Comparison of ENCODE assay signal across 8 cellular contexts in genomic region chr12:47080725-47081502, GRCh38. TPM values are rescaled to one million over a fixed set of nuclear protein-coding genes. Genes with fewer than 3 reads are reported as not detected.
DNase-seq lines count a peak whose midpoint lies in the region; ATAC-seq and TF ChIP-seq lines count a peak whose summit lies in the region.

No MANE protein-coding gene starts in this region.

- intact Hi-C loops in lower leg skin (cut with DNase I; ENCODE audit: low total_unique reads), result no loop called here

- ATAC-seq in WTC11, result peak; percentile 4; the same call in 1 of the 2 replicates
- ATAC-seq in GM21447 (IDR thresholded peaks at IDR 0.05; ENCODE audit: unreplicated experiment), result no peak

- H3K27me3 ChIP-seq in HUES6 (ENCODE audit: control insufficient read depth, insufficient read depth, low read length), result peaks cover 16% of the 10 kb centered on the region

- no peaks in the 10 kb centered on the region for H3K9me3 ChIP-seq in HUES6 (ENCODE audit: control insufficient read depth, insufficient read depth, low read depth, low read length)

- POLR2A ChIA-PET in WTC11 (lab: Charles Lee), result no interaction called here

- peak overlapping the region; percentile 70 for H3K9ac ChIP-seq in HUES6 (ENCODE audit: low read length)

- DNase-seq in AG20443 (ENCODE audit: low spot score) (peak; percentile 60), WTC11 (ENCODE audit: low spot score) (peak; percentile 39), lower leg skin (ENCODE audit: low spot score in 2 of 2) (peak; percentile 45 to 89), NCI-H446 (lab: John Stamatoyannopoulos, UW) (no peak)
- DNase-seq in stimulated activated CD4-positive, alpha-beta T cell treated with anti-CD3 and anti-CD28 coated beads, TNF-alpha, amount 100 ng/mL, for 48 hours (ENCODE audit: low read depth in 3 of 3), result peak in 2 of 3 donors; percentile 38 to 70

- TF ChIP-seq POLR2A in lower leg skin (IDR thresholded peaks at IDR 0.05), result no peak

- peaks cover 18% of the 10 kb centered on the region for H3K27me3 Mint-ChIP-seq in WTC11 (ENCODE audit: low read depth)

- TF ChIP-seq CTCF in WTC11 (IDR thresholded peaks at IDR 0.05), result no peak
- TF ChIP-seq CTCF in lower leg skin (IDR thresholded peaks at IDR 0.05), result no peak

- H3K4me1 ChIP-seq in HUES6 (ENCODE audit: control insufficient read depth, insufficient read depth, low read length), result peaks cover 50% of the 10 kb centered on the region

- H3K4me1 Mint-ChIP-seq in WTC11, result peaks cover 85% of the 10 kb centered on the region

- peak overlapping the region; percentile 11; the same call in 1 of the 2 replicates for H3K27ac ChIP-seq in HUES6 (ENCODE audit: low read depth, low read length)
- H3K27ac ChIP-seq in cingulate gyrus (ENCODE audit: low read depth, low read length), result peak overlapping the region; percentile 83

- no peaks in the 10 kb centered on the region for H3K36me3 Mint-ChIP-seq in WTC11

- H3K4me3 ChIP-seq in HUES6 (ENCODE audit: low read depth, low read length) (peak overlapping the region; percentile 68), lower leg skin (ENCODE audit: low read depth, poor library complexity, severe bottlenecking) (peak overlapping the region; percentile 71)

- 15 to 23% methylated on average over 26 of the region's 26 CpGs for WGBS in lower leg skin, 2 donors

- CTCF ChIA-PET in WTC11 (lab: Charles Lee), result interaction anchor here (1.4 to 4.8 kb wide), 2 partner anchors 11 to 56 kb away, joined by 3 to 32 read pairs; no protein-coding TSS in a partner anchor

- peak overlapping the region; percentile 88 for H3K4me3 Mint-ChIP-seq in WTC11

- no peaks in the 10 kb centered on the region for H3K9me3 Mint-ChIP-seq in WTC11

- H3K27ac Mint-ChIP-seq in WTC11, result 0 out of 2 replicates have a peak overlapping the region, but pooled peaks have one; percentile 25

- H3K36me3 ChIP-seq in HUES6 (ENCODE audit: control insufficient read depth, insufficient read depth, low read length), result no peaks in the 10 kb centered on the region

TF ChIP-seq in WTC11, 78 proteins besides CTCF, POLR2A, EP300 and RAD21:
- TF ChIP-seq ZNF512 (CRISPR knock-in tag; IDR thresholded peaks at IDR 0.05; ENCODE audit: borderline replicate concordance) (0 out of 2 replicates have a peak, but pooled peaks have one; percentile 69), NR3C1 (CRISPR knock-in tag; conservative IDR thresholded peaks at IDR 0.05; ENCODE audit: low read depth) (no peak), SP1 (CRISPR knock-in tag; conservative IDR thresholded peaks at IDR 0.05) (no peak), ZNF121 (CRISPR knock-in tag; IDR thresholded peaks at IDR 0.05) (peak; percentile 51; the same call in 1 of the 2 replicates), ZNF232 (CRISPR knock-in tag; IDR thresholded peaks at IDR 0.05) (0 out of 2 replicates have a peak, but pooled peaks have one; percentile 54)

RNA-seq across cellular contexts. Expression of gene AMIGO2, which starts 1.2 kb away (rescaled TPM):
- total RNA-seq in WTC11 (2021) (4.0 to 6.5 TPM (median 4.9 TPM) in 3 replicates), lower leg skin (1 to 10 TPM; 1.5 to 3.4 (median 3.1) TPM)

RNA-seq across cellular contexts. Expression of gene PCED1B, which starts 1.5 kb away (rescaled TPM):
- 5.9 to 6.7 TPM (median 6.6 TPM) in 3 replicates for total RNA-seq in WTC11 (2021)
- 1 to 10 TPM in 1 of 4 donors, under 1 TPM in 3; 0.23 to 3.0 (median 0.73) TPM for total RNA-seq in lower leg skin

Comparison
In these comparisons a context has a peak if more than half of its experiments do, and no peak if none do; other contexts are left out.
1. DNase-seq: peak in AG20443 (single experiment), WTC11 (single experiment), lower leg skin (2 of 2) and stimulated activated CD4-positive, alpha-beta T cell treated with anti-CD3 and anti-CD28 coated beads, TNF-alpha, amount 100 ng/mL, for 48 hours (2 of 3); none in NCI-H446 (0 of 2).